Comparison of ENCODE assay signal across 8 cellular contexts in the genomic region with DNA sequence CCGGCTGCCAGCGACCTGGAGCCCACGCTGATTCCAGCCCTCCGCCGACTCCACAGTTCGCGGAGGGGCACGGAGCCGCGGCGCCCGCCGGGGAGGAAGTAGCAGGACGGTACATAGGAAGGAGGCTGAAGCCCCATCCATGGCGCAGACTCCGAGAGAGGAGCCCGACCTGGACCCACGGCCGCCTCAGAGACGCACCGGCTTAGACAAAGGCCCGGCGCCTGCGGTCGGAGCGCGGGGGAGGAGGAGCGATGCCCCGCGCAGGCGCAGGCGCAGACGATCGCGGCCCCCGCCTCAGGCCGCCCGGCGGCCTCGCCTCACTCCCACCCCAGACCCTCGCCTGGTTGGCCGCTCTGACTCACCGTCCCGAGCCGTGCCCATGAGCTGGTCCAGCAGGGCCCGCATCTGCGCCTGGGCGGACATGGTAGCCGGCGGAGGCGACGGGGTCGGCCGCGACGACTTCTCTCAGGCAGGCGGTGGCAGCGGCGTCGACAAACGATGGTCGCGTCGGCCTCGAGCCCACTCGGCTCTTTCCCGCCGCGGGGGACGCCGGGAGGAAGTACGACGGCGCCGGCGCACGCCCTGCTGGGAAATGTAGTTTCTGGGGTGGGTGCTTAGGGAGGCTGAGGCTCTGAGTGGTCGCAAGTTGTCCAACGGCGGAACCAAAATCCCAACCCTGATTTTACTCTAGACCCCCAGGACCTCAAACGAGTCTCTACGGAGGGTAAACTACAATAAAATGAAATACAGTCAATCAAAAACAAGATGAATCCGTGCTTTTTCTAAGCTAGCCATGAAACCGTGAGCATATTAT. TPM values are rescaled to one million over a fixed set of nuclear protein-coding genes. Genes with fewer than 3 reads are reported as not detected.
A peak's percentile ranks its signal among the peaks of the same experiment; 100 is the strongest.
DNase-seq lines count a peak whose midpoint lies in the region; TF ChIP-seq lines count a peak whose summit lies in the region.

TSS of gene LUC7L (minus strand) at position 533 of the 814 bp plus-strand sequence. CDS start at position 423, 110 bp downstream.

- H3K9ac ChIP-seq in neural cell (ENCODE audit: low read length) = peak within 1 kb of the TSS; percentile 97

- H3K4me2 ChIP-seq in neural cell (ENCODE audit: low read length) = peak within 1 kb of the TSS; percentile 93

- peaks cover 22% of the 10 kb centered on the region for H3K36me3 ChIP-seq in H7 (replicated peaks; ENCODE audit: control insufficient read depth, insufficient read depth, low read length)
- H3K36me3 ChIP-seq in MG63 = peaks cover 45% of the 10 kb centered on the region
- H3K36me3 ChIP-seq in neural cell (ENCODE audit: insufficient read depth, low read length) = no peaks in the 10 kb centered on the region
- H3K36me3 ChIP-seq in stomach = peaks cover 14 to 38% (median 36%) of the 10 kb centered on the region in 4 donors

- H3K4me3 ChIP-seq in H7 (ENCODE audit: insufficient read depth, low read depth, low read length) = peak within 1 kb of the TSS; percentile 97
- peak within 1 kb of the TSS; percentile 78 for H3K4me3 ChIP-seq in MG63
- H3K4me3 ChIP-seq in fibroblast of villous mesenchyme (ENCODE audit: low read depth, low read length) = peak within 1 kb of the TSS; percentile 95
- peak within 1 kb of the TSS; percentile 96 for H3K4me3 ChIP-seq in neural cell (ENCODE audit: low read length)
- H3K4me3 ChIP-seq in stomach = peak within 1 kb of the TSS; percentile 79 to 89 (median 82)

- H3K27me3 ChIP-seq in H7 (ENCODE audit: control insufficient read depth, insufficient read depth, low read length) (no peaks in the 10 kb centered on the region), MG63 (no peaks in the 10 kb centered on the region), neural cell (ENCODE audit: insufficient read depth, low read depth, low read length) (no peaks in the 10 kb centered on the region), stomach (no peaks in the 10 kb centered on the region)

- intact Hi-C loops in stomach (cut with DNase I; ENCODE audit: low total_unique reads) = no loop called here

- TF ChIP-seq EP300 in neural cell (conservative IDR thresholded peaks at IDR 0.05; ENCODE audit: poor library complexity, severe bottlenecking) (peak; percentile 79), stomach (IDR thresholded peaks at IDR 0.05) (no peak)

- peaks cover 17 to 44% (median 28%) of the 10 kb centered on the region in 4 donors for H3K4me1 ChIP-seq in stomach

- WGBS in stomach, 5 donors = 1 to 4% (median 2%) methylated on average over 36 to 83 of the region's 84 CpGs

- peak within 1 kb of the TSS; percentile 76 for H2AFZ ChIP-seq in neural cell (ENCODE audit: low read depth, low read length)

- peak in 2 of 4 donors; percentile 62 to 66 for TF ChIP-seq POLR2A in stomach (IDR thresholded peaks at IDR 0.05)

- H3K27ac ChIP-seq in neural cell (ENCODE audit: low read length) (peak within 1 kb of the TSS; percentile 97), stomach (peak within 1 kb of the TSS; percentile 92 to 99 (median 97))

- no peaks in the 10 kb centered on the region for H4K20me1 ChIP-seq in neural cell (ENCODE audit: insufficient read depth)

- TF ChIP-seq CTCF in fibroblast of villous mesenchyme (IDR thresholded peaks at IDR 0.05; ENCODE audit: insufficient read depth, low read depth, low read length) (no peak), neural cell (IDR thresholded peaks at IDR 0.05; ENCODE audit: poor library complexity, severe bottlenecking) (peak; percentile 26), stomach (IDR thresholded peaks at IDR 0.05) (no peak)

- H3K9me3 ChIP-seq in MG63 = no peaks in the 10 kb centered on the region
- no peaks in the 10 kb centered on the region for H3K9me3 ChIP-seq in neural cell (ENCODE audit: low read length)
- no peaks in the 10 kb centered on the region for H3K9me3 ChIP-seq in stomach

- H3F3A ChIP-seq in neural cell (ENCODE audit: insufficient read depth, low read length, poor library complexity, severe bottlenecking) = no peaks in the 10 kb centered on the region

- H3K79me2 ChIP-seq in neural cell (replicated peaks; ENCODE audit: insufficient read depth, low read length) = peaks cover 36% of the 10 kb centered on the region

- peak; percentile 94 for DNase-seq in ELF-1 (ENCODE audit: low read depth, low spot score)
- DNase-seq in H7 = peak; percentile 99
- peak; percentile 92 for DNase-seq in MG63
- peak; percentile 80 for DNase-seq in SIG-M5 treated with dmso at 0.1 percent for 504 hours (lab: John Stamatoyannopoulos, UW; ENCODE audit: unreplicated experiment)
- peak; percentile 82 for DNase-seq in activated gamma-delta T cell treated with Interleukin-2 at 50 U/mL for 16 hours
- DNase-seq in fibroblast of villous mesenchyme (ENCODE audit: low read depth) = peak; percentile 85
- peak; percentile 87 for DNase-seq in stomach

- H3K9me2 ChIP-seq in neural cell (ENCODE audit: insufficient read depth, low read length) = no peaks in the 10 kb centered on the region

- TF ChIP-seq RAD21 in neural cell (conservative IDR thresholded peaks at IDR 0.05) = peak; percentile 46

TF ChIP-seq in neural cell, 6 proteins besides CTCF, POLR2A, EP300 and RAD21:
- peak; percentile 74 for TF ChIP-seq TAF1 (IDR thresholded peaks at IDR 0.05; ENCODE audit: low read depth)
- peak; percentile 53 for TF ChIP-seq SMC3 (conservative IDR thresholded peaks at IDR 0.05; ENCODE audit: poor library complexity)
- peak; percentile 100 for TF ChIP-seq POLR2AphosphoS5 (IDR thresholded peaks at IDR 0.05)
- no peak for TF ChIP-seq EZH2 (IDR thresholded peaks at IDR 0.05; ENCODE audit: borderline replicate concordance, insufficient read depth, low read length, poor library complexity, severe bottlenecking)
- peak; percentile 88 for TF ChIP-seq MXI1 (conservative IDR thresholded peaks at IDR 0.05; ENCODE audit: poor library complexity, severe bottlenecking)
- TF ChIP-seq REST (IDR thresholded peaks at IDR 0.05; ENCODE audit: borderline replicate concordance) = peak; percentile 85

RNA-seq across cellular contexts. Expression of gene LUC7L, which starts in this region (rescaled TPM):
- 56.6 and 92.9 TPM in 2 replicates for total RNA-seq in H7 (2014; rRNA removed; shearing (Covaris generic))
- 45.1 and 58.4 TPM in 2 replicates for total RNA-seq in MG63 (2014; rRNA removed; shearing (Covaris generic); ENCODE audit: low replicate concordance)
- total RNA-seq in fibroblast of villous mesenchyme (44.1 and 52.7 TPM in 2 replicates), stomach (100 to 1,000 TPM; 100 to 221 (median 121) TPM)
- polyA plus RNA-seq in neural cell (564 and 580 TPM in 2 replicates), stomach (100 to 1,000 TPM in 1 of 3 donors, 10 to 100 TPM in 2; 77.5 to 108 (median 82.2) TPM)
- 160 and 176 TPM in 2 replicates for polyA minus RNA-seq in neural cell

Comparison
In these comparisons a context has a peak if more than half of its experiments do, and no peak if none do; other contexts are left out.
1. Peak in every context shown above with its lines: DNase-seq, H3K4me3 ChIP-seq and H3K27ac ChIP-seq.